ENCODE assay signal across 22 cellular contexts in the genomic region with DNA sequence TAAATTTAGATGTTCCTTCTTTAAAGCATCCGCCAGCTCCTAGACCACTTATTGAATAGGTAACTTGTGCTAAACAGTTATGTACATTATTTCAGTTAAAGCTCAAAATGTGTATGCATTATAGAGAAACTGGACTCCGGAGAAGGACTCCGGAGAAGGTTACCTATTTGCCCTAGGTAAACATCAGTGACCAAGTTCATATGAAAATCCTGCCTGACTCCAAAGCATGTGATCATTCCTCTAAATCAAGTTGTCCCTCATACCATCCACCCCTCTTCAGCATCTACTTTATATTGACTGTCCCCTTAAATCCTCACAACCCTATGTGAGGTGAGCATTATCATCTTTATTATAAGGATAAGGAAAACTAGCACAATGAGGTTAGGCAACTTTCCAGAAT.
DNase-seq lines count a peak whose midpoint lies in the region; ATAC-seq and TF ChIP-seq lines count a peak whose summit lies in the region.
"Had no signal": no experiment of that assay in that cellular context is flagged by ENCODE, and none has a peak within 500 bp of the region (broad histone marks: within the 10 kb centered on the region; RNA-seq: fewer than 3 reads in every experiment).

No MANE protein-coding gene starts in this region.

- WGBS in liver: 57% methylated on average over 3 of the region's 3 CpGs
- no CpG with 5 or more reads among the region's 3 CpGs for WGBS in neuronal stem cell (ENCODE audit: extremely low coverage in 2 of 2, insufficient read length in 2 of 2, insufficient replicate concordance in 1 of 2), 2 donors

- no peak for TF ChIP-seq CTCF in liver (IDR thresholded peaks at IDR 0.05; ENCODE audit: low read depth, low read length, missing input control)

- H3K9me3 Mint-ChIP-seq in activated CD4-positive, alpha-beta T cell treated with anti-CD3 and anti-CD28 coated beads, Interleukin-2, amount 10 ng/mL, durations not matched to agents 24 days and 14 days: no peaks in the 10 kb centered on the region
- H3K9me3 Mint-ChIP-seq: CD4-positive, alpha-beta T cell; CD8-positive, alpha-beta memory T cell; GM23338; H9 had no signal

- no peak overlapping the region for H2AFZ ChIP-seq in neuronal stem cell (ENCODE audit: low read length)
- H2AFZ ChIP-seq: GM23338 had no signal

- H2BK15ac ChIP-seq in neuronal stem cell (ENCODE audit: low read length): no peak overlapping the region

- H3K27me3 ChIP-seq in endocrine pancreas (ENCODE audit: control insufficient read depth, insufficient read depth, low read length) (no peaks in the 10 kb centered on the region), liver (ENCODE audit: control insufficient read depth in 4 of 4, insufficient read depth in 4 of 4, low read length in 3 of 4) (no peaks in the 10 kb centered on the region), neuronal stem cell (ENCODE audit: control insufficient read depth in 3 of 3, insufficient read depth in 3 of 3, low read depth in 1 of 3, low read length in 3 of 3) (no peaks in the 10 kb centered on the region)
- H3K27me3 ChIP-seq: BE2C; BLaER1 treated with 17β-estradiol and CSF1 and Interleukin-3, amounts not matched to agents 10 nM and 100 nM had no signal

- ATAC-seq in HG03520 (IDR thresholded peaks at IDR 0.05; ENCODE audit: unreplicated experiment): no peak
- ATAC-seq in HG03045 (IDR thresholded peaks at IDR 0.05; ENCODE audit: unreplicated experiment): no peak
- ATAC-seq: A549, GM23338, HCT116 had no signal

- no peak for TF ChIP-seq RAD21 in liver (IDR thresholded peaks at IDR 0.05)

- H3K79me1 ChIP-seq in neuronal stem cell (ENCODE audit: low read depth, low read length): no peaks in the 10 kb centered on the region

- H3K27ac ChIP-seq in liver (ENCODE audit: low read depth in 1 of 2, low read length in 2 of 2) (no peak overlapping the region), neuronal stem cell (replicated peaks; ENCODE audit: low read length) (no peak overlapping the region)
- H3K27ac ChIP-seq: A549; BLaER1 treated with 17β-estradiol and CSF1 and Interleukin-3, amounts not matched to agents 10 nM and 100 nM had no signal

- H3K18ac ChIP-seq in neuronal stem cell (ENCODE audit: low read length): no peak overlapping the region

- H3K4me3 ChIP-seq in endocrine pancreas (ENCODE audit: control insufficient read depth, insufficient read depth, low read length): peak overlapping the region; percentile 16
- no peak overlapping the region for H3K4me3 ChIP-seq in liver (ENCODE audit: low read depth in 1 of 3, low read length in 3 of 3)
- H3K4me3 ChIP-seq in neuronal stem cell (ENCODE audit: low read length in 2 of 2): no peak overlapping the region
- H3K4me3 ChIP-seq: A549; BLaER1 treated with 17β-estradiol and CSF1 and Interleukin-3, amounts not matched to agents 10 nM and 100 nM; GM23338 had no signal

- no peaks in the 10 kb centered on the region for H3K9me3 ChIP-seq in endocrine pancreas (ENCODE audit: control insufficient read depth, low read length)
- no peaks in the 10 kb centered on the region for H3K9me3 ChIP-seq in liver (ENCODE audit: control insufficient read depth in 4 of 4, low read length in 3 of 4)
- H3K9me3 ChIP-seq in neuronal stem cell (replicated peaks in 1 of 2; ENCODE audit: control insufficient read depth in 2 of 2, insufficient read depth in 1 of 2, low read depth in 1 of 2, low read length in 2 of 2): peaks cover 0 to 5% of the 10 kb centered on the region in 2 donors
- H3K9me3 ChIP-seq: A549, BE2C had no signal

- H2AK5ac ChIP-seq in neuronal stem cell (ENCODE audit: low read depth, low read length): no peak overlapping the region

- no peaks in the 10 kb centered on the region for H3K27me3 Mint-ChIP-seq in activated CD4-positive, alpha-beta T cell treated with anti-CD3 and anti-CD28 coated beads, Interleukin-2, amount 10 ng/mL, durations not matched to agents 24 days and 14 days
- H3K27me3 Mint-ChIP-seq: CD4-positive, alpha-beta T cell; CD8-positive, alpha-beta memory T cell had no signal

- no peak overlapping the region for H3K23ac ChIP-seq in neuronal stem cell (ENCODE audit: low read depth, low read length, poor library complexity)

- H2BK120ac ChIP-seq in neuronal stem cell (ENCODE audit: low read depth, low read length): no peak overlapping the region

- H3K36me3 Mint-ChIP-seq in activated CD4-positive, alpha-beta T cell treated with anti-CD3 and anti-CD28 coated beads, Interleukin-2, amount 10 ng/mL, durations not matched to agents 24 days and 14 days (ENCODE audit: low read depth): no peaks in the 10 kb centered on the region
- H3K36me3 Mint-ChIP-seq: CD14-positive monocyte had no signal

- peaks cover 8% of the 10 kb centered on the region for H3K4me1 Mint-ChIP-seq in activated CD4-positive, alpha-beta T cell treated with anti-CD3 and anti-CD28 coated beads, Interleukin-2, amount 10 ng/mL, durations not matched to agents 24 days and 14 days

- H3K36me3 ChIP-seq in endocrine pancreas (ENCODE audit: control insufficient read depth, insufficient read depth, low read length) (no peaks in the 10 kb centered on the region), liver (ENCODE audit: control insufficient read depth in 4 of 4, insufficient read depth in 3 of 4, low read depth in 1 of 4, low read length in 3 of 4) (peaks cover 0 to 2% (median 0%) of the 10 kb centered on the region in 4 donors), neuronal stem cell (replicated peaks in 1 of 2; ENCODE audit: control insufficient read depth in 2 of 2, insufficient read depth in 2 of 2, low read length in 2 of 2) (no peaks in the 10 kb centered on the region)
- H3K36me3 ChIP-seq: BE2C had no signal

- intact Hi-C loops in activated CD4-positive, alpha-beta T cell treated with anti-CD3 and anti-CD28 coated beads, Interleukin-2, amount 10 ng/mL, durations not matched to agents 24 days and 14 days (cut with micrococcal nuclease): no loop called here

- peak; percentile 18 for DNase-seq in activated CD4-positive, alpha-beta T cell treated with anti-CD3 and anti-CD28 coated beads, Interleukin-2, amount 10 ng/mL, durations not matched to agents 24 days and 14 days
- no peak for DNase-seq in activated CD4-positive, alpha-beta T cell treated with anti-CD3 and anti-CD28 coated beads, Interleukin-2, amount 50 U/mL, for 48 hours
- no peak for DNase-seq in neuronal stem cell (ENCODE audit: low spot score)
- DNase-seq: 8988T; ACHN; AML-193; BE2C; CD4-positive, alpha-beta T cell; CD8-positive, alpha-beta memory T cell; DMS 273 treated with DMSO at 0.1 percent for 48 hours; DMS79; GF-D8; H9 had no signal

- no peak overlapping the region for H3K4me2 ChIP-seq in neuronal stem cell (ENCODE audit: insufficient read depth, low read length, poor library complexity, severe bottlenecking)
- H3K4me2 ChIP-seq: A549; BLaER1 treated with 17β-estradiol and CSF1 and Interleukin-3, amounts not matched to agents 10 nM and 100 nM; GM23338 had no signal

- H4K8ac ChIP-seq in neuronal stem cell (ENCODE audit: low read depth, low read length): no peak overlapping the region

- no peak overlapping the region for H3K4me3 Mint-ChIP-seq in activated CD4-positive, alpha-beta T cell treated with anti-CD3 and anti-CD28 coated beads, Interleukin-2, amount 10 ng/mL, durations not matched to agents 24 days and 14 days
- H3K4me3 Mint-ChIP-seq: CD14-positive monocyte; CD4-positive, alpha-beta T cell; CD8-positive, alpha-beta memory T cell; GM23338; H9 had no signal

- H3K14ac ChIP-seq in neuronal stem cell (ENCODE audit: low read length): no peak overlapping the region

- no peak overlapping the region for H2BK5ac ChIP-seq in neuronal stem cell (ENCODE audit: low read length)

- H3K4ac ChIP-seq in neuronal stem cell (ENCODE audit: low read length): no peak overlapping the region

- H3K4me1 ChIP-seq in endocrine pancreas (ENCODE audit: control insufficient read depth, insufficient read depth, low read length): peaks cover 22% of the 10 kb centered on the region
- H3K4me1 ChIP-seq in liver (ENCODE audit: control insufficient read depth in 4 of 4, insufficient read depth in 4 of 4, low read length in 3 of 4): peaks cover 0 to 13% (median 4%) of the 10 kb centered on the region in 4 donors
- peaks cover 1 to 11% of the 10 kb centered on the region in 2 donors for H3K4me1 ChIP-seq in neuronal stem cell (ENCODE audit: control insufficient read depth in 2 of 2, insufficient read depth in 1 of 2, low read depth in 1 of 2, low read length in 2 of 2)

- H3K27ac Mint-ChIP-seq in activated CD4-positive, alpha-beta T cell treated with anti-CD3 and anti-CD28 coated beads, Interleukin-2, amount 10 ng/mL, durations not matched to agents 24 days and 14 days: no peak overlapping the region
- H3K27ac Mint-ChIP-seq: CD14-positive monocyte; CD4-positive, alpha-beta T cell; GM23338; H9 had no signal

- H2BK12ac ChIP-seq in neuronal stem cell (ENCODE audit: low read length): no peak overlapping the region

- H3K9ac ChIP-seq in endocrine pancreas (ENCODE audit: control insufficient read depth, insufficient read depth, low read length): no peak overlapping the region
- H3K9ac ChIP-seq in liver (ENCODE audit: low read depth in 1 of 2, low read length in 2 of 2): no peak overlapping the region
- no peak overlapping the region for H3K9ac ChIP-seq in neuronal stem cell (ENCODE audit: low read depth, low read length, poor library complexity)
- H3K9ac ChIP-seq: BLaER1 treated with 17β-estradiol and CSF1 and Interleukin-3, amounts not matched to agents 10 nM and 100 nM had no signal

- H4K91ac ChIP-seq in neuronal stem cell (ENCODE audit: low read depth, low read length, poor library complexity): no peak overlapping the region

TF ChIP-seq in liver, 16 proteins besides CTCF, POLR2A, EP300 and RAD21:
- peak; percentile 45 for TF ChIP-seq FOXA2 (IDR thresholded peaks at IDR 0.05)
- TF ChIP-seq, protein P1, sequence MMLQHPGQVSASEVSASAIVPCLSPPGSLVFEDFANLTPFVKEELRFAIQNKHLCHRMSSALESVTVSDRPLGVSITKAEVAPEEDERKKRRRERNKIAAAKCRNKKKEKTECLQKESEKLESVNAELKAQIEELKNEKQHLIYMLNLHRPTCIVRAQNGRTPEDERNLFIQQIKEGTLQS (IDR thresholded peaks at IDR 0.05): no peak
